Comparison of ENCODE assay signal across 23 cellular contexts in genomic region chr7:18350678-18351077, GRCh38.
"Had no signal": no experiment of that assay in that cellular context is flagged by ENCODE, and none has a peak within 500 bp of the region (broad histone marks: within the 10 kb centered on the region; RNA-seq: fewer than 3 reads in every experiment).

No MANE protein-coding gene starts in this region.

- H2AFZ ChIP-seq: PC-9 had no signal

- H3K4me2 ChIP-seq: PC-9 had no signal

- ATAC-seq: activated CD8-positive, alpha-beta memory T cell treated with anti-CD3 and anti-CD28 coated beads, Interleukin-2, amount 10 ng/mL, durations not matched to agents 7 days and 5 days; SK-N-SH treated with all-trans-retinoic acid at 6 μM for 48 hours; T-helper 17 cell; WTC11 had no signal

- DNase-seq: activated CD4-positive, alpha-beta T cell treated with anti-CD3 and anti-CD28 coated beads for 48 hours; activated CD4-positive, alpha-beta T cell treated with anti-CD3 and anti-CD28 coated beads, Interleukin-2, amount 50 U/mL, for 4 hours; activated CD4-positive, CD25-positive, alpha-beta regulatory T cell treated with anti-CD3 and anti-CD28 coated beads, Interleukin-2, amount 50 U/mL, for 72 hours; activated CD8-positive, alpha-beta memory T cell treated with anti-CD3 and anti-CD28 coated beads, Interleukin-2, amount 10 ng/mL, durations not matched to agents 7 days and 5 days; activated effector memory CD4-positive, alpha-beta T cell treated with Interleukin-2 at 50 U/mL for 16 hours; activated naive CD4-positive, alpha-beta T cell; activated T-cell treated with anti-CD3 and anti-CD28 coated beads, Interleukin-2, amount 50 U/mL, for 24 hours; caudate nucleus; KG1; NCI-H1092; NCI-H1417; NCI-H1930; NCI-H2107; NCI-H2171 treated with DMSO at 0.1 percent for 48 hours; NCI-H345; NCI-H510A; PC-9; SW 1271; T-helper 17 cell; T-helper 9 cell had no signal

- H3K36me3 ChIP-seq: breast epithelium had no signal

- H3K9me3 ChIP-seq: breast epithelium had no signal

- H3K27me3 ChIP-seq: breast epithelium had no signal

- H3K4me3 ChIP-seq: breast epithelium, PC-9 had no signal

- H3K27ac ChIP-seq: breast epithelium, PC-9 had no signal

- H3K4me1 ChIP-seq: breast epithelium had no signal
